Comparison of ENCODE assay signal across 8 cellular contexts in the genomic region with DNA sequence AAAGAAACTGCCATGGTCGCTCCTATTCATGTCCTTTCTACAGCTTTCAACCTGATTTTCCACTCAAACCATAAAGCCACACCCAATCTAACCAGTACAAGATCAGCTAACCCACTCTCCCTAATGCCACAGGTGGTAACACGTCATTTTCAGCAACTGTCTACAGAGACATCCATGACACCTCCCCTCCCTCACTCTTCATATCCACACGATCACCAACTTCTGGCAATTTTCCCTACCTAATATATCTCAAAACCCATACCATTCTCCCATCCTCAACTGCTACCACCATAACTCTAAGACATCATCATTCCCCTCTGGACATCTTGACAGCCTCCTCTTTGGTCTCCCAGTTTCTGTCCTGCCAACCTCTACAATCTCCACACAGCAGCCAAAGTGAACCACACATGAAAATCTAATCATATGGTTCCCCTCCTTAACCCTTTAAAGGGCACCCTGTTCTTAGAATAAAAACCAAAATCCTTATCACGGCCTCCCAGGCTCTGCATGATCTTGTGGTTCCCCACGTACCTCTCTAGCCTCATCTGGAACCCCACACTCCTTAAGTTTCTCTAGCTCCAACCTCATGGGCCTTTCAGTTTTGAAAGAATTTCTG. TPM values are rescaled to one million over a fixed set of nuclear protein-coding genes. Genes with fewer than 3 reads are reported as not detected.
DNase-seq lines count a peak whose midpoint lies in the region; ATAC-seq and TF ChIP-seq lines count a peak whose summit lies in the region.

No MANE protein-coding gene starts in this region.

- no peak for TF ChIP-seq POLR2A in vagina (IDR thresholded peaks at IDR 0.05)

- H3K27ac Mint-ChIP-seq in stimulated activated naive CD8-positive, alpha-beta T cell treated with anti-CD3 and anti-CD28 coated beads, Interleukin-15, Interleukin-2, amounts not matched to agents 100 ng/mL and 50 ng/mL, for 24 hours = peak overlapping the region; percentile 88
- peak overlapping the region; percentile 66 for H3K27ac Mint-ChIP-seq in activated T-helper 17 cell treated with anti-CD3 and anti-CD28 coated beads, Interleukin-2, amount 50 U/mL, for 72 hours
- H3K27ac Mint-ChIP-seq in memory B cell = peak overlapping the region; percentile 98

- peaks cover 55% of the 10 kb centered on the region for H3K36me3 Mint-ChIP-seq in stimulated activated naive CD8-positive, alpha-beta T cell treated with anti-CD3 and anti-CD28 coated beads, Interleukin-15, Interleukin-2, amounts not matched to agents 100 ng/mL and 50 ng/mL, for 24 hours (ENCODE audit: low read depth)
- peaks cover 42% of the 10 kb centered on the region for H3K36me3 Mint-ChIP-seq in activated T-helper 17 cell treated with anti-CD3 and anti-CD28 coated beads, Interleukin-2, amount 50 U/mL, for 72 hours (ENCODE audit: low read depth)
- H3K36me3 Mint-ChIP-seq in memory B cell = peaks cover 10% of the 10 kb centered on the region

- H3K4me3 Mint-ChIP-seq in stimulated activated naive CD8-positive, alpha-beta T cell treated with anti-CD3 and anti-CD28 coated beads, Interleukin-15, Interleukin-2, amounts not matched to agents 100 ng/mL and 50 ng/mL, for 24 hours = peak overlapping the region; percentile 90
- H3K4me3 Mint-ChIP-seq in activated T-helper 17 cell treated with anti-CD3 and anti-CD28 coated beads, Interleukin-2, amount 50 U/mL, for 72 hours = peak overlapping the region; percentile 80
- H3K4me3 Mint-ChIP-seq in memory B cell = peak overlapping the region; percentile 96

- no peaks in the 10 kb centered on the region for H3K9me3 ChIP-seq in vagina

- peaks cover 44% of the 10 kb centered on the region for H3K4me1 Mint-ChIP-seq in stimulated activated naive CD8-positive, alpha-beta T cell treated with anti-CD3 and anti-CD28 coated beads, Interleukin-15, Interleukin-2, amounts not matched to agents 100 ng/mL and 50 ng/mL, for 24 hours (ENCODE audit: low read depth)
- H3K4me1 Mint-ChIP-seq in activated T-helper 17 cell treated with anti-CD3 and anti-CD28 coated beads, Interleukin-2, amount 50 U/mL, for 72 hours = peaks cover 36% of the 10 kb centered on the region
- peaks cover 29% of the 10 kb centered on the region for H3K4me1 Mint-ChIP-seq in memory B cell

- peak overlapping the region in 1 of 2 donors; percentile 97 for H3K4me3 ChIP-seq in vagina

- H3K4me1 ChIP-seq in vagina = peaks cover 18% of the 10 kb centered on the region

- no peaks in the 10 kb centered on the region for H3K27me3 ChIP-seq in vagina

- DNase-seq in stimulated activated naive CD8-positive, alpha-beta T cell treated with anti-CD3 and anti-CD28 coated beads, Interleukin-15, Interleukin-2, amounts not matched to agents 100 U/mL and 50 U/mL, for 24 hours = no peak
- DNase-seq in memory B cell (ENCODE audit: low spot score in 2 of 2) (no peak), vagina (ENCODE audit: extremely low spot score in 2 of 2) (no peak), anterior cingulate cortex (lab: John Stamatoyannopoulos, UW) (no peak)

- H3K9me3 Mint-ChIP-seq in stimulated activated naive CD8-positive, alpha-beta T cell treated with anti-CD3 and anti-CD28 coated beads, Interleukin-15, Interleukin-2, amounts not matched to agents 100 ng/mL and 50 ng/mL, for 24 hours = no peaks in the 10 kb centered on the region
- no peaks in the 10 kb centered on the region for H3K9me3 Mint-ChIP-seq in activated T-helper 17 cell treated with anti-CD3 and anti-CD28 coated beads, Interleukin-2, amount 50 U/mL, for 72 hours
- H3K9me3 Mint-ChIP-seq in memory B cell = peaks cover 2% of the 10 kb centered on the region

- H3K27me3 Mint-ChIP-seq in stimulated activated naive CD8-positive, alpha-beta T cell treated with anti-CD3 and anti-CD28 coated beads, Interleukin-15, Interleukin-2, amounts not matched to agents 100 ng/mL and 50 ng/mL, for 24 hours = no peaks in the 10 kb centered on the region
- H3K27me3 Mint-ChIP-seq in activated T-helper 17 cell treated with anti-CD3 and anti-CD28 coated beads, Interleukin-2, amount 50 U/mL, for 72 hours = no peaks in the 10 kb centered on the region
- no peaks in the 10 kb centered on the region for H3K27me3 Mint-ChIP-seq in memory B cell

- no peak for ATAC-seq in stimulated activated naive CD8-positive, alpha-beta T cell treated with anti-CD3 and anti-CD28 coated beads, Interleukin-15, Interleukin-2, amounts not matched to agents 100 U/mL and 50 U/mL, for 24 hours
- no peak for ATAC-seq in activated T-helper 17 cell treated with anti-CD3 and anti-CD28 coated beads, Interleukin-2, amount 50 U/mL, for 72 hours (replicated peaks)
- ATAC-seq in memory B cell (ENCODE audit: low read depth) (no peak), GM21786 (IDR thresholded peaks at IDR 0.05; ENCODE audit: unreplicated experiment) (no peak), HG03280 (IDR thresholded peaks at IDR 0.05; ENCODE audit: unreplicated experiment) (no peak)

- TF ChIP-seq CTCF in vagina (IDR thresholded peaks at IDR 0.05) = no peak

- H3K36me3 ChIP-seq in vagina = peaks cover 0 to 34% of the 10 kb centered on the region in 2 donors

- intact Hi-C loops in vagina (cut with DNase I) = loop anchor here (5.0 kb wide), 1 partner anchor 142 kb away; the partner anchor contains the start of genes CCDC51 and TMA7

- peak overlapping the region; percentile 96 for H3K27ac ChIP-seq in vagina

RNA-seq across cellular contexts. Expression of gene NME6, which starts 1.3 kb away (rescaled TPM):
- 10 to 100 TPM; 26.0 to 30.9 TPM for total RNA-seq in activated T-helper 17 cell treated with anti-CD3 and anti-CD28 coated beads, Interleukin-2, amount 50 U/mL, for 72 hours
- 17.2 TPM for total RNA-seq in vagina

RNA-seq across cellular contexts. Expression of gene SPINK8, which starts 33.6 kb away (rescaled TPM):
- total RNA-seq in activated T-helper 17 cell treated with anti-CD3 and anti-CD28 coated beads, Interleukin-2, amount 50 U/mL, for 72 hours = not detected
- total RNA-seq in vagina = not detected

RNA-seq across cellular contexts. Expression of gene ZNF589, which starts 59.0 kb away (rescaled TPM):
- total RNA-seq in activated T-helper 17 cell treated with anti-CD3 and anti-CD28 coated beads, Interleukin-2, amount 50 U/mL, for 72 hours = 10 to 100 TPM; 36.8 to 58.4 TPM
- 12.3 TPM for total RNA-seq in vagina
